In genomic region chr2:178629463-178629862, GRCh38 we compare ENCODE assay signal across 1 cellular context.
TF ChIP-seq lines count a peak whose summit lies in the region.

No MANE protein-coding gene starts in this region.

TF ChIP-seq in GM23338, 12 proteins besides CTCF, POLR2A, EP300 and RAD21 (continued from another document):
- no peak for TF ChIP-seq ZNF462 (CRISPR knock-in tag; IDR thresholded peaks at IDR 0.05)
- no peak for TF ChIP-seq ETS1 (IDR thresholded peaks at IDR 0.05)
- TF ChIP-seq CREB1 (CRISPR knock-in tag; IDR thresholded peaks at IDR 0.05; ENCODE audit: low read depth), result no peak
- TF ChIP-seq EZH2 (IDR thresholded peaks at IDR 0.05; ENCODE audit: low read depth, unreplicated experiment), result no peak
